Comparison of ENCODE assay signal across 16 cellular contexts in the genomic region with DNA sequence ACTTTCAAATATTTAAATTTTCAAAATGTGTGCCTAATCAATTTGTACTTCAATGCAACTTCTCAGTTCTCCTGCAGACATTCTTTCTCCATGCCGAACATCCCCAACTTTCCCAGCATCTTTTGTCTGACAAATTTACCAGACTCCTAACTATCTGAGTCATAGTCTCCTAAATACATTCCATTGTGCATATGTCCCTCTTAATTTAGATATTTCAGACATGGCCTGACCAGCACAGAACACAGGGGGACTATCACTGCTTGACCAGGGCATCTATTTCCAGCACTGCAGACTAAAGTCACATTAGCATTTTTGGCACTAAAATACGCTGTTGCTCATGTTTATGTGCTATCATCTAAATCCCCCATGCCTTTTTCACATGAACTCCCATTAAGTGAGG.
DNase-seq lines count a peak whose midpoint lies in the region; ATAC-seq, FAIRE-seq and TF ChIP-seq lines count a peak whose summit lies in the region.
"Had no signal": no experiment of that assay in that cellular context is flagged by ENCODE, and none has a peak within 500 bp of the region (broad histone marks: within the 10 kb centered on the region; RNA-seq: fewer than 3 reads in every experiment).

No MANE protein-coding gene starts in this region.

- H3K27me3 ChIP-seq in liver (ENCODE audit: control insufficient read depth in 4 of 4, insufficient read depth in 4 of 4, low read length in 3 of 4) (no peaks in the 10 kb centered on the region), HepG2 (ENCODE audit: control insufficient read depth in 1 of 2, insufficient read depth in 2 of 2, low read length in 2 of 2) (no peaks in the 10 kb centered on the region)
- H3K27me3 ChIP-seq: esophagus squamous epithelium, upper lobe of right lung had no signal

- TF ChIP-seq CTCF in liver (IDR thresholded peaks at IDR 0.05; ENCODE audit: low read depth, low read length, missing input control) (no peak), HepG2 (CRISPR knock-in tag; IDR thresholded peaks at IDR 0.05) (no peak), GM10266 (IDR thresholded peaks at IDR 0.05; ENCODE audit: control insufficient read depth, insufficient read depth, low read depth, missing control alignments) (no peak)

- H3K4me2 ChIP-seq in HepG2 (ENCODE audit: low read depth, low read length), result no peak overlapping the region

- CTCF ChIA-PET in HepG2 (lab: Yijun Ruan, JAX; ENCODE audit: low intra/inter-chr PET ratio, low total read pairs), result no interaction called here

- BruUV-seq in HepG2 (replicated peaks; lab: Mats Ljungman, UMichigan), result no TSS peak

- H3K4me3 ChIP-seq in liver (ENCODE audit: low read depth in 1 of 3, low read length in 3 of 3) (no peak overlapping the region), HepG2 (replicated peaks in 1 of 3; ENCODE audit: insufficient read depth in 1 of 3, low read depth in 2 of 3, low read length in 3 of 3) (no peak overlapping the region)
- H3K4me3 ChIP-seq: esophagus squamous epithelium, upper lobe of right lung had no signal

- H3K9ac ChIP-seq in liver (ENCODE audit: low read depth in 1 of 2, low read length in 2 of 2), result no peak overlapping the region
- H3K9ac ChIP-seq in HepG2 (ENCODE audit: insufficient read depth, low read depth, low read length), result no peak overlapping the region

- TF ChIP-seq POLR2A in HepG2 (IDR thresholded peaks at IDR 0.05; ENCODE audit: insufficient read depth in 1 of 2, low read depth in 2 of 2, low read length in 2 of 2), result no peak

- ATAC-seq in HepG2, result no peak
- ATAC-seq: upper lobe of right lung had no signal

- H3K36me3 ChIP-seq in liver (ENCODE audit: control insufficient read depth in 4 of 4, insufficient read depth in 3 of 4, low read depth in 1 of 4, low read length in 3 of 4) (peaks cover 2 to 6% (median 4%) of the 10 kb centered on the region in 4 donors), HepG2 (replicated peaks in 1 of 2; ENCODE audit: control insufficient read depth in 1 of 2, insufficient read depth in 2 of 2, low read length in 2 of 2) (no peaks in the 10 kb centered on the region)
- H3K36me3 ChIP-seq: upper lobe of right lung had no signal

- in situ Hi-C loops in HepG2 (cut with HindIII; ENCODE audit: extremely low pct_ligation_motif_present, low pct_unique_long_range_greater_than_20kb), result no loop called here

- H2AFZ ChIP-seq in HepG2 (ENCODE audit: low read length), result no peak overlapping the region

- no peak for TF ChIP-seq EP300 in HepG2 (IDR thresholded peaks at IDR 0.05; ENCODE audit: low read depth in 2 of 2, low read length in 2 of 2)
- no peak for TF ChIP-seq EP300 in HepG2 (CRISPR knock-in tag; IDR thresholded peaks at IDR 0.05; ENCODE audit: borderline replicate concordance)

- WGBS in liver, result 86% methylated on average over 2 of the region's 2 CpGs
- WGBS in HepG2 (ENCODE audit: low lambda C conversion rate), result 100% methylated on average over 2 of the region's 2 CpGs

- DNase-seq in HepG2 (ENCODE audit: low spot score) (no peak), astrocyte of the hippocampus (ENCODE audit: low read depth, low spot score) (peak; percentile 89), kidney tubule cell (ENCODE audit: low spot score) (peak; percentile 60), globus pallidus (ENCODE audit: low spot score) (no peak), GM10266 (ENCODE audit: extremely low spot score) (no peak), NCI-H748 treated with DMSO at 0.1 percent for 48 hours (lab: John Stamatoyannopoulos, UW) (no peak), dermis blood vessel endothelial cell (no peak)
- DNase-seq: ACHN; activated CD4-positive, alpha-beta T cell treated with anti-CD3 and anti-CD28 coated beads, Interleukin-2, amount 10 ng/mL, durations not matched to agents 7 days and 5 days; DND-41; esophagus squamous epithelium; Karpas-422; upper lobe of right lung had no signal

- H3K79me2 ChIP-seq in HepG2 (ENCODE audit: insufficient read depth, low read length), result no peaks in the 10 kb centered on the region

- no peaks in the 10 kb centered on the region for H3K4me1 ChIP-seq in liver (ENCODE audit: control insufficient read depth in 4 of 4, insufficient read depth in 4 of 4, low read length in 3 of 4)
- H3K4me1 ChIP-seq in HepG2 (ENCODE audit: insufficient read depth, low read length), result no peaks in the 10 kb centered on the region

- H3K9me3 ChIP-seq in liver (ENCODE audit: control insufficient read depth in 4 of 4, low read length in 3 of 4), result no peaks in the 10 kb centered on the region
- no peaks in the 10 kb centered on the region for H3K9me3 ChIP-seq in HepG2 (ENCODE audit: low read length)
- H3K9me3 ChIP-seq: esophagus squamous epithelium, upper lobe of right lung had no signal

- POLR2A ChIA-PET in HepG2 (lab: Yijun Ruan, JAX), result no interaction called here

- no peak overlapping the region for H3K27ac ChIP-seq in liver (ENCODE audit: low read depth in 1 of 2, low read length in 2 of 2)
- no peak overlapping the region for H3K27ac ChIP-seq in HepG2 (ENCODE audit: extremely low read length, insufficient read depth, low read length)
- H3K27ac ChIP-seq: esophagus squamous epithelium, upper lobe of right lung had no signal

- H4K20me1 ChIP-seq in HepG2 (ENCODE audit: insufficient read depth, low read length), result no peaks in the 10 kb centered on the region

- intact Hi-C loops in HepG2 (cut with micrococcal nuclease; ENCODE audit: unreplicated experiment), result no loop called here

- no peak for FAIRE-seq in HepG2 (lab: Jason Lieb, UNC)
- FAIRE-seq: GM18507, islet of Langerhans had no signal

- peak in 1 of 2 donors; percentile 24 for TF ChIP-seq RAD21 in liver (IDR thresholded peaks at IDR 0.05)
- no peak for TF ChIP-seq RAD21 in HepG2 (CRISPR knock-in tag; IDR thresholded peaks at IDR 0.05)

TF ChIP-seq in liver, 16 proteins besides CTCF, POLR2A, EP300 and RAD21 (continues in another document):
- peak; percentile 16 to 42 for TF ChIP-seq RXRA (IDR thresholded peaks at IDR 0.05)
- TF ChIP-seq HNF4G (IDR thresholded peaks at IDR 0.05), result no peak
- TF ChIP-seq YY1 (IDR thresholded peaks at IDR 0.05), result no peak
- peak; percentile 30 for TF ChIP-seq NR2F2 (IDR thresholded peaks at IDR 0.05)
- TF ChIP-seq, protein P1, sequence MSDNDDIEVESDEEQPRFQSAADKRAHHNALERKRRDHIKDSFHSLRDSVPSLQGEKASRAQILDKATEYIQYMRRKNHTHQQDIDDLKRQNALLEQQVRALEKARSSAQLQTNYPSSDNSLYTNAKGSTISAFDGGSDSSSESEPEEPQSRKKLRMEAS (IDR thresholded peaks at IDR 0.05), result no peak
- TF ChIP-seq HNF4A (conservative IDR thresholded peaks at IDR 0.05), result no peak
- TF ChIP-seq TAF1 (conservative IDR thresholded peaks at IDR 0.05), result no peak
- no peak for TF ChIP-seq FOXA2 (IDR thresholded peaks at IDR 0.05)
- TF ChIP-seq SP1 (IDR thresholded peaks at IDR 0.05), result no peak
- no peak for TF ChIP-seq FOXA1 (IDR thresholded peaks at IDR 0.05)
- no peak for TF ChIP-seq GABPA (IDR thresholded peaks at IDR 0.05 in 1 of 2, conservative IDR thresholded peaks at IDR 0.05 in 1 of 2)
- TF ChIP-seq EGR1 (IDR thresholded peaks at IDR 0.05; ENCODE audit: low read depth in 2 of 2), result no peak
- peak; percentile 34 to 55 for TF ChIP-seq JUND (IDR thresholded peaks at IDR 0.05)
- TF ChIP-seq, protein P2, sequence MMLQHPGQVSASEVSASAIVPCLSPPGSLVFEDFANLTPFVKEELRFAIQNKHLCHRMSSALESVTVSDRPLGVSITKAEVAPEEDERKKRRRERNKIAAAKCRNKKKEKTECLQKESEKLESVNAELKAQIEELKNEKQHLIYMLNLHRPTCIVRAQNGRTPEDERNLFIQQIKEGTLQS (IDR thresholded peaks at IDR 0.05), result no peak

TF ChIP-seq in HepG2, 621 proteins besides CTCF, POLR2A, EP300 and RAD21 (continues in another document):
- TF ChIP-seq HNRNPK (IDR thresholded peaks at IDR 0.05; ENCODE audit: low read depth, low read length, poor library complexity, severe bottlenecking), result no peak
- no peak for TF ChIP-seq SKI (IDR thresholded peaks at IDR 0.05; ENCODE audit: partially characterized antibody)
- TF ChIP-seq ZNF766 (CRISPR knock-in tag; IDR thresholded peaks at IDR 0.05; ENCODE audit: borderline replicate concordance), result no peak
- no peak for TF ChIP-seq GATA4 (IDR thresholded peaks at IDR 0.05; ENCODE audit: borderline replicate concordance, low read depth)
- TF ChIP-seq NFIC (IDR thresholded peaks at IDR 0.05; ENCODE audit: low read length), result no peak
- TF ChIP-seq, protein P3, sequence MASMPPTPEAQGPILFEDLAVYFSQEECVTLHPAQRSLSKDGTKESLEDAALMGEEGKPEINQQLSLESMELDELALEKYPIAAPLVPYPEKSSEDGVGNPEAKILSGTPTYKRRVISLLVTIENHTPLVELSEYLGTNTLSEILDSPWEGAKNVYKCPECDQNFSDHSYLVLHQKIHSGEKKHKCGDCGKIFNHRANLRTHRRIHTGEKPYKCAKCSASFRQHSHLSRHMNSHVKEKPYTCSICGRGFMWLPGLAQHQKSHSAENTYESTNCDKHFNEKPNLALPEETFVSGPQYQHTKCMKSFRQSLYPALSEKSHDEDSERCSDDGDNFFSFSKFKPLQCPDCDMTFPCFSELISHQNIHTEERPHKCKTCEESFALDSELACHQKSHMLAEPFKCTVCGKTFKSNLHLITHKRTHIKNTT (CRISPR knock-in tag; IDR thresholded peaks at IDR 0.05), result no peak

Comparison
In these comparisons a context has a peak if more than half of its experiments do, and no peak if none do; other contexts are left out.
1. DNase-seq: peak in astrocyte of the hippocampus (single experiment) and kidney tubule cell (single experiment); none in HepG2 (single experiment), globus pallidus (single experiment), GM10266 (single experiment), NCI-H748 treated with DMSO at 0.1 percent for 48 hours (single experiment) and dermis blood vessel endothelial cell (single experiment).